ENCODE assay signal across 14 cellular contexts in the genomic region with DNA sequence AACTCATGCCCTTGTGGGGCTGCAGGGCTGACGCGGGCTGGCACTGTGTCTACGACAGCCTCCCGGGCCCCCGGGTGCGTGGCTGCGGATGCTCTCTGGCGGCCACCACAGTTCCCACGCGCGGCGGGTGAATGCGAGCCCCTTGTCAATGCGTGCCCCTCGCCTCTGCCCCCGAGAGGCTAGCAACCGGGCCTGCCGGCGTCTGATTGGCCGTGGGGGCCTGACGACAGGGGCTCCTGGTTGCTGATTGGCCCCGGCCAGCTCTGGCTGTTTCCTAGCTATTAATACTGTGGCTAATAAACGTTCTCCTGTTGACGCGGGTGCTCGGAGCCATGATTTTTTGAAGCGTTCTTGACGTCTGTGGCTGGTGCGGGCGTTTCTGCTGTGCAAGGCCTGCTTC. TPM values are rescaled to one million over a fixed set of nuclear protein-coding genes. Genes with fewer than 3 reads are reported as not detected.
DNase-seq lines count a peak whose midpoint lies in the region; ATAC-seq, FAIRE-seq and TF ChIP-seq lines count a peak whose summit lies in the region.
"Had no signal": no experiment of that assay in that cellular context is flagged by ENCODE, and none has a peak within 500 bp of the region (broad histone marks: within the 10 kb centered on the region; RNA-seq: fewer than 3 reads in every experiment).

No MANE protein-coding gene starts in this region.

- H3K27me3 ChIP-seq in SJCRH30, result no peaks in the 10 kb centered on the region

- no peaks in the 10 kb centered on the region for H3K27me3 Mint-ChIP-seq in mesothelial cell of epicardium (ENCODE audit: low read depth)
- H3K27me3 Mint-ChIP-seq: type B pancreatic cell had no signal

- H3K4me3 ChIP-seq in A549, result no peak overlapping the region
- no peak overlapping the region for H3K4me3 ChIP-seq in SJCRH30

- H3K4me3 Mint-ChIP-seq in mesothelial cell of epicardium, result no peak overlapping the region
- H3K4me3 Mint-ChIP-seq: activated CD8-positive, alpha-beta T cell treated with anti-CD3 and anti-CD28 coated beads for 36 hours; IgD-negative memory B cell; neural crest cell; type B pancreatic cell had no signal

- no peak for FAIRE-seq in A549 (lab: Jason Lieb, UNC)

- TF ChIP-seq CTCF in A549 (IDR thresholded peaks at IDR 0.05), result no peak
- no peak for TF ChIP-seq CTCF in mesothelial cell of epicardium (IDR thresholded peaks at IDR 0.05; ENCODE audit: unreplicated experiment)

- H3K4me1 Mint-ChIP-seq in mesothelial cell of epicardium, result peaks cover 48% of the 10 kb centered on the region

- H3K4me2 ChIP-seq in A549, result no peak overlapping the region

- no peak for TF ChIP-seq EP300 in A549 (IDR thresholded peaks at IDR 0.05)

- H3K9me3 ChIP-seq in A549, result peaks cover 5% of the 10 kb centered on the region; the same call in 1 of the 3 replicates
- H3K9me3 ChIP-seq in SJCRH30 (replicated peaks), result no peaks in the 10 kb centered on the region

- peaks cover 4% of the 10 kb centered on the region for H3K9me3 Mint-ChIP-seq in mesothelial cell of epicardium
- H3K9me3 Mint-ChIP-seq: type B pancreatic cell had no signal

- H3K27ac ChIP-seq in A549 (no peak overlapping the region), SJCRH30 (0 out of 2 replicates have a peak overlapping the region, but pooled peaks have one; percentile 3)

- H3K4me1 ChIP-seq in A549 (no peaks in the 10 kb centered on the region), SJCRH30 (peaks cover 26% of the 10 kb centered on the region)

- ATAC-seq in A549 (peak in 1 of 2 experiments; percentile 47; a peak in 2 of 6 replicates), HG03139 (IDR thresholded peaks at IDR 0.05; ENCODE audit: unreplicated experiment) (no peak)
- ATAC-seq: activated CD8-positive, alpha-beta T cell treated with anti-CD3 and anti-CD28 coated beads for 36 hours had no signal

- H3K27ac Mint-ChIP-seq in mesothelial cell of epicardium, result peak overlapping the region; percentile 81
- H3K27ac Mint-ChIP-seq: activated CD8-positive, alpha-beta T cell treated with anti-CD3 and anti-CD28 coated beads for 36 hours had no signal

- CTCF ChIA-PET in A549 (lab: Yijun Ruan, JAX), result interaction anchor here (0.8 kb wide), 1 partner anchor 9 kb away, joined by 3 read pairs; no protein-coding TSS in a partner anchor

- TF ChIP-seq RAD21 in A549 (conservative IDR thresholded peaks at IDR 0.05 in 1 of 2, IDR thresholded peaks at IDR 0.05 in 1 of 2), result no peak

- TF ChIP-seq POLR2A in A549 (IDR thresholded peaks at IDR 0.05; ENCODE audit: low read length), result no peak

- POLR2A ChIA-PET in A549 (lab: Yijun Ruan, JAX), result no interaction called here

- peaks cover 17% of the 10 kb centered on the region for H3K36me3 ChIP-seq in SJCRH30

- DNase-seq in A549 (ENCODE audit: low read depth in 1 of 2, low spot score in 1 of 2), result no peak
- DNase-seq in SJCRH30, result peak in 1 of 2 experiments; percentile 41
- DNase-seq in fibroblast of the conjunctiva (ENCODE audit: low read depth), result peak; percentile 41
- no peak for DNase-seq in mesothelial cell of epicardium (ENCODE audit: low spot score in 2 of 2, unreplicated experiment in 2 of 2)
- DNase-seq in OCI-M1 (lab: John Stamatoyannopoulos, UW), result no peak
- DNase-seq in ecto neural progenitor cell (ENCODE audit: low spot score), result no peak
- DNase-seq in activated CD8-positive, alpha-beta memory T cell treated with anti-CD3 and anti-CD28 coated beads for 24 hours, result no peak
- DNase-seq: ACHN; activated CD8-positive, alpha-beta T cell treated with anti-CD3 and anti-CD28 coated beads for 36 hours; NCI-H2227 treated with DMSO at 0.1 percent for 48 hours had no signal

- H3K36me3 Mint-ChIP-seq in mesothelial cell of epicardium, result peaks cover 4% of the 10 kb centered on the region
- H3K36me3 Mint-ChIP-seq: IgD-negative memory B cell, type B pancreatic cell had no signal

- 89% methylated on average over 24 of the region's 30 CpGs for WGBS in A549 (ENCODE audit: missing lambda C conversion rate)

TF ChIP-seq in A549, 52 proteins besides CTCF, POLR2A, EP300 and RAD21:
- TF ChIP-seq JUN (IDR thresholded peaks at IDR 0.05) (no peak), RFX5 (IDR thresholded peaks at IDR 0.05) (peak; percentile 92)

RNA-seq across cellular contexts. Expression of gene MEG3, which starts 1.8 kb away (rescaled TPM):
- polyA plus RNA-seq in A549 (2011; rRNA removed), result 27.0 and 38.0 TPM in 2 replicates
- 19.9 and 24.5 TPM in 2 replicates for polyA plus RNA-seq in A549 (2012; cell fraction: cytosol; rRNA removed)
- polyA plus RNA-seq in A549 (2012; cell fraction: nucleus; rRNA removed), result 367 and 439 TPM in 2 replicates
- polyA plus RNA-seq in A549 (2017; fragmentation: RNase III; extraction: RNeasy Plus Mini Kit Qiagen cat#74134 plus additional on column Dnase treatment), result 56.7 to 66.4 TPM (median 57.8 TPM) in 3 replicates
- 14.8 and 15.7 TPM in 2 replicates for polyA minus RNA-seq in A549 (2011; rRNA and poly(A)+ RNA removed)
- 241 and 419 TPM in 2 replicates for total RNA-seq in SJCRH30 (2014; rRNA removed; shearing (Covaris generic))
- total RNA-seq in mesothelial cell of epicardium, result 0.18 TPM in 1 of 3 replicates, not detected in the others
- total RNA-seq: activated CD8-positive, alpha-beta T cell treated with anti-CD3 and anti-CD28 coated beads for 36 hours had no signal
- polyA plus RNA-seq: IgD-negative memory B cell had no signal

Comparison
In these comparisons a context has a peak if more than half of its experiments do, and no peak if none do; other contexts are left out.
1. RNA of gene MEG3, which starts 1.8 kb away (total RNA-seq): 241 to 419 TPM in SJCRH30; 0.18 TPM in mesothelial cell of epicardium; every median in the first group is over 100 times any median in the second.